22 cellular contexts compared by ENCODE assay signal in the genomic region with DNA sequence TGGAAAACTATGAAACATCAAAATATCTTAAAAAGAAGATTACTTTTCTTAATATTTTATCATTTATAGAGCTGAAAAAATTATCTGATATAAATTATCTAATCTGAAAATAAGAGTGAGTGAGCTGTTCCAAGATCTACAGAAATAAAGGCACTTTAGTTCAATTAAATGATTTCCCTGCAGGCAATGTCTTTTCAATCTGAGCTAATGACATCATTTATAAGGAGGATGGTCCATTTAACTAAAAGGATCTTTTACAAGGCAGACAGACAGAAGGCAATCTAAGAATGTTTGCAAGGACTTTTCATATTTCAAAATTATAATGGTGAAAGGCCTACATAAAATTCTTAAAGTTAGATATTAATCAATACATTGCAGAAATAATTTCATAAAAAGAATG.
"Had no signal": no experiment of that assay in that cellular context is flagged by ENCODE, and none has a peak within 500 bp of the region (broad histone marks: within the 10 kb centered on the region; RNA-seq: fewer than 3 reads in every experiment).

No MANE protein-coding gene starts in this region.

- H3K9me3 ChIP-seq: gastroesophageal sphincter, heart left ventricle, mucosa of descending colon, neutrophil, pancreas, right lobe of liver, stomach, thyroid gland, vagina had no signal

- H3K27me3 ChIP-seq: dorsolateral prefrontal cortex, gastroesophageal sphincter, heart left ventricle, hepatocyte, neutrophil, pancreas, right lobe of liver, stomach, thyroid gland, vagina had no signal

- H3K79me2 ChIP-seq: hepatocyte had no signal

- ATAC-seq: gastroesophageal sphincter; heart left ventricle; left lobe of liver; mucosa of descending colon; natural killer cell treated with Interleukin-12 subunit alpha and Interleukin-12 subunit beta and Interleukin-15 and Interleukin-18, amount 100 ng/mL, for 72 hours; pancreas; right lobe of liver; stimulated activated effector memory CD8-positive, alpha-beta T cell treated with anti-CD3 and anti-CD28 coated beads, Interleukin-12 subunit alpha, Interleukin-12 subunit beta, amount 100 ng/mL, for 72 hours had no signal

- FAIRE-seq: pancreas had no signal

- H3K4me3 ChIP-seq: dorsolateral prefrontal cortex, gastroesophageal sphincter, heart left ventricle, hepatocyte, lung, mucosa of descending colon, pancreas, right lobe of liver, stomach, thyroid gland, vagina had no signal

- H2AFZ ChIP-seq: hepatocyte had no signal

- H3K4me2 ChIP-seq: hepatocyte had no signal

- H3K27ac ChIP-seq: dorsolateral prefrontal cortex, gastroesophageal sphincter, heart left ventricle, hepatocyte, neutrophil, pancreas, right lobe of liver, stomach, thyroid gland, vagina had no signal

- H3K4me1 ChIP-seq: gastroesophageal sphincter, heart left ventricle, right lobe of liver, stomach, thyroid gland, vagina had no signal

- H3K36me3 ChIP-seq: gastroesophageal sphincter, heart left ventricle, pancreas, right lobe of liver, stomach, thyroid gland, vagina had no signal

- DNase-seq: dorsolateral prefrontal cortex; effector CD4-positive, alpha-beta T cell; heart left ventricle; kidney; mucosa of descending colon; naive B cell; pancreas; right lobe of liver; stimulated activated CD4-positive, alpha-beta T cell treated with anti-CD3 and anti-CD28 coated beads, Interleukin-2, amount 100 ng/mL, for 24 hours; stimulated activated CD4-positive, alpha-beta T cell treated with anti-CD3 and anti-CD28 coated beads, Interleukin-4, amount 100 ng/mL, for 24 hours; stimulated activated naive CD4-positive, alpha-beta T cell treated with Interleukin-2 at 50 U/mL for 16 hours; stomach; thyroid gland; trophoblast cell had no signal
